ENCODE assay signal across 8 cellular contexts in genomic region chr16:75065149-75065807, GRCh38. TPM values are rescaled to one million over a fixed set of nuclear protein-coding genes. Genes with fewer than 3 reads are reported as not detected.
DNase-seq lines count a peak whose midpoint lies in the region; ATAC-seq and TF ChIP-seq lines count a peak whose summit lies in the region.

No MANE protein-coding gene starts in this region.

- TF ChIP-seq POLR2A in NB4 (IDR thresholded peaks at IDR 0.05; ENCODE audit: extremely low read depth, insufficient read length): peak; percentile 30

- DNase-seq in NB4 (ENCODE audit: low read depth): peak; percentile 93
- DNase-seq in activated naive CD4-positive, alpha-beta T cell treated with anti-CD3 and anti-CD28 coated beads for 36 hours: peak; percentile 56
- no peak for DNase-seq in nephron progenitor cell
- no peak for DNase-seq in iPS-NIHi7 (ENCODE audit: extremely low spot score)
- DNase-seq in HFFc6: no peak
- DNase-seq in NCI-H2227 (lab: John Stamatoyannopoulos, UW; ENCODE audit: unreplicated experiment): no peak

- peaks cover 25% of the 10 kb centered on the region for H3K4me1 Mint-ChIP-seq in activated naive CD4-positive, alpha-beta T cell treated with anti-CD3 and anti-CD28 coated beads for 36 hours (ENCODE audit: low read depth)
- H3K4me1 Mint-ChIP-seq in nephron progenitor cell: peaks cover 77% of the 10 kb centered on the region
- peaks cover 14% of the 10 kb centered on the region for H3K4me1 Mint-ChIP-seq in HFFc6 (ENCODE audit: low read depth)

- ATAC-seq in GM19023 (IDR thresholded peaks at IDR 0.05; ENCODE audit: unreplicated experiment): no peak

- H3K4me3 ChIP-seq in BLaER1 (no peak overlapping the region), NB4 (ENCODE audit: low read depth, low read length) (peak overlapping the region; percentile 50)

- H3K27ac ChIP-seq in BLaER1: peak overlapping the region; percentile 72

- CTCF ChIA-PET in activated naive CD4-positive, alpha-beta T cell treated with anti-CD3 and anti-CD28 coated beads for 36 hours (lab: Charles Lee): interaction anchor here (1.7 to 4.8 kb wide), 2 partner anchors 43 to 45 kb away, joined by 5 to 23 read pairs; no protein-coding TSS in a partner anchor

- H3K36me3 Mint-ChIP-seq in activated naive CD4-positive, alpha-beta T cell treated with anti-CD3 and anti-CD28 coated beads for 36 hours (ENCODE audit: low read depth): no peaks in the 10 kb centered on the region
- H3K36me3 Mint-ChIP-seq in nephron progenitor cell (ENCODE audit: low read depth) (peaks cover 16% of the 10 kb centered on the region), HFFc6 (ENCODE audit: low read depth) (no peaks in the 10 kb centered on the region)

- peak overlapping the region; percentile 72 for H3K4me2 ChIP-seq in BLaER1

- no peaks in the 10 kb centered on the region for H3K9me3 Mint-ChIP-seq in activated naive CD4-positive, alpha-beta T cell treated with anti-CD3 and anti-CD28 coated beads for 36 hours
- H3K9me3 Mint-ChIP-seq in nephron progenitor cell (no peaks in the 10 kb centered on the region), HFFc6 (no peaks in the 10 kb centered on the region)

- H3K4me3 Mint-ChIP-seq in activated naive CD4-positive, alpha-beta T cell treated with anti-CD3 and anti-CD28 coated beads for 36 hours: peak overlapping the region; percentile 54
- H3K4me3 Mint-ChIP-seq in nephron progenitor cell: no peak overlapping the region
- H3K4me3 Mint-ChIP-seq in HFFc6: no peak overlapping the region

- no peaks in the 10 kb centered on the region for H3K9me3 ChIP-seq in BLaER1

- intact Hi-C loops in activated naive CD4-positive, alpha-beta T cell treated with anti-CD3 and anti-CD28 coated beads for 36 hours (cut with micrococcal nuclease): loop anchor here (2.0 kb wide), 3 partner anchors 34 to 64 kb away; no protein-coding TSS in a partner anchor

- H3K36me3 ChIP-seq in BLaER1: peaks cover 38% of the 10 kb centered on the region

- H3K4me1 ChIP-seq in BLaER1: peaks cover 100% of the 10 kb centered on the region

- peaks cover 86% of the 10 kb centered on the region for H4K20me1 ChIP-seq in BLaER1

- TF ChIP-seq CTCF in NB4 (IDR thresholded peaks at IDR 0.05; ENCODE audit: low read depth, low read length) (no peak), nephron progenitor cell (IDR thresholded peaks at IDR 0.05) (no peak), HFFc6 (IDR thresholded peaks at IDR 0.05) (no peak)

- H3K27ac Mint-ChIP-seq in activated naive CD4-positive, alpha-beta T cell treated with anti-CD3 and anti-CD28 coated beads for 36 hours: no peak overlapping the region
- H3K27ac Mint-ChIP-seq in nephron progenitor cell (peak overlapping the region; percentile 71), HFFc6 (no peak overlapping the region)

- no peaks in the 10 kb centered on the region for H3K27me3 Mint-ChIP-seq in activated naive CD4-positive, alpha-beta T cell treated with anti-CD3 and anti-CD28 coated beads for 36 hours (ENCODE audit: low read depth)
- H3K27me3 Mint-ChIP-seq in nephron progenitor cell (ENCODE audit: low read depth, poor library complexity) (no peaks in the 10 kb centered on the region), HFFc6 (ENCODE audit: insufficient read depth) (no peaks in the 10 kb centered on the region; the same call in 1 of the 2 replicates)

- H3K9ac ChIP-seq in BLaER1: no peak overlapping the region

- H3K27me3 ChIP-seq in BLaER1: no peaks in the 10 kb centered on the region

RNA-seq across cellular contexts. Expression of gene LDHD, which starts 51.3 kb away (rescaled TPM):
- total RNA-seq in activated naive CD4-positive, alpha-beta T cell treated with anti-CD3 and anti-CD28 coated beads for 36 hours: under 1 TPM; 0.33 to 0.42 TPM
- 1 to 10 TPM in 2 of 6 experiments, under 1 TPM in 4; 0.58 to 2.0 (median 0.77) TPM for total RNA-seq in HFFc6 (2021; fragmentation: NEBNext Ultra II Directional; extraction: Animal tissue kit (Norgen Biotek cat#: 25700))

Comparison
In these comparisons a context has a peak if more than half of its experiments do, and no peak if none do; other contexts are left out.
1. DNase-seq: peak in NB4 (single experiment) and activated naive CD4-positive, alpha-beta T cell treated with anti-CD3 and anti-CD28 coated beads for 36 hours (single experiment); none in nephron progenitor cell (single experiment), iPS-NIHi7 (single experiment), HFFc6 (single experiment) and NCI-H2227 (single experiment).